23 cellular contexts compared by ENCODE assay signal in genomic region chr20:38219006-38219950, GRCh38. TPM values are rescaled to one million over a fixed set of nuclear protein-coding genes. Genes with fewer than 3 reads are reported as not detected.
"Had no signal": no experiment of that assay in that cellular context is flagged by ENCODE, and none has a peak within 500 bp of the region (broad histone marks: within the 10 kb centered on the region; RNA-seq: fewer than 3 reads in every experiment).

No MANE protein-coding gene starts in this region.

- H3K4me3 Mint-ChIP-seq: activated CD4-positive, alpha-beta T cell treated with anti-CD3 and anti-CD28 coated beads, Interleukin-2, amount 10 ng/mL, durations not matched to agents 7 days and 5 days; activated naive CD8-positive, alpha-beta T cell treated with anti-CD3 and anti-CD28 coated beads for 36 hours; activated T-helper 1 cell treated with anti-CD3 and anti-CD28 coated beads, Interleukin-12 subunit alpha, Interleukin-12 subunit beta, Interleukin-2, Interleukin-4 antibody, amounts not matched to agents 30 ng/mL and 10 ng/mL and 1 ng/mL, durations not matched to agents 14 hours and 24 hours and 36 hours; brain; nephron; stimulated activated naive B cell treated with anti-CD40 and anti-IgM and Interleukin-4, amounts not matched to agents 10 μg/mL and 1 μg/mL and 100 μg/mL, for 72 hours; type B pancreatic cell had no signal

- H3K27ac Mint-ChIP-seq: activated CD4-positive, alpha-beta T cell treated with anti-CD3 and anti-CD28 coated beads, Interleukin-2, amount 10 ng/mL, durations not matched to agents 7 days and 5 days; activated naive CD8-positive, alpha-beta T cell treated with anti-CD3 and anti-CD28 coated beads for 36 hours; activated T-helper 1 cell treated with anti-CD3 and anti-CD28 coated beads, Interleukin-12 subunit alpha, Interleukin-12 subunit beta, Interleukin-2, Interleukin-4 antibody, amounts not matched to agents 30 ng/mL and 10 ng/mL and 1 ng/mL, durations not matched to agents 14 hours and 24 hours and 36 hours; stimulated activated naive B cell treated with anti-CD40 and anti-IgM and Interleukin-4, amounts not matched to agents 10 μg/mL and 1 μg/mL and 100 μg/mL, for 72 hours; type B pancreatic cell had no signal

- H3K9me3 ChIP-seq: esophagus squamous epithelium had no signal

- ATAC-seq: left ventricle myocardium superior; stimulated activated naive B cell treated with anti-CD40 and anti-IgM and Interleukin-4, amounts not matched to agents 10 μg/mL and 1 μg/mL and 100 μg/mL, for 72 hours had no signal

- DNase-seq: activated CD4-positive, alpha-beta T cell treated with anti-CD3 and anti-CD28 coated beads, Interleukin-2, amount 10 ng/mL, durations not matched to agents 7 days and 5 days; activated CD4-positive, CD25-positive, alpha-beta regulatory T cell; activated naive CD8-positive, alpha-beta T cell treated with anti-CD3 and anti-CD28 coated beads for 36 hours; amygdala; effector CD8-positive, alpha-beta T cell; esophagus squamous epithelium; foreskin fibroblast; kidney glomerular epithelial cell; left ventricle myocardium superior; mesendoderm; occipital lobe; stimulated activated CD4-positive, alpha-beta T cell treated with anti-CD3 and anti-CD28 coated beads, Interleukin-15, amount 100 ng/mL, for 24 hours; stimulated activated CD4-positive, alpha-beta T cell treated with anti-CD3 and anti-CD28 coated beads, Interleukin-4, amount 100 ng/mL, for 1 hour; stimulated activated naive B cell treated with anti-CD40 and anti-IgM and Interleukin-4, amounts not matched to agents 10 μg/mL and 1 μg/mL and 100 μg/mL, for 72 hours; SW 1271 had no signal

- H3K36me3 Mint-ChIP-seq: activated naive CD8-positive, alpha-beta T cell treated with anti-CD3 and anti-CD28 coated beads for 36 hours; brain; stimulated activated naive B cell treated with anti-CD40 and anti-IgM and Interleukin-4, amounts not matched to agents 10 μg/mL and 1 μg/mL and 100 μg/mL, for 72 hours; type B pancreatic cell had no signal

- H3K9me3 Mint-ChIP-seq: activated CD4-positive, alpha-beta T cell treated with anti-CD3 and anti-CD28 coated beads, Interleukin-2, amount 10 ng/mL, durations not matched to agents 7 days and 5 days; activated naive CD8-positive, alpha-beta T cell treated with anti-CD3 and anti-CD28 coated beads for 36 hours; activated T-helper 1 cell treated with anti-CD3 and anti-CD28 coated beads, Interleukin-12 subunit alpha, Interleukin-12 subunit beta, Interleukin-2, Interleukin-4 antibody, amounts not matched to agents 30 ng/mL and 10 ng/mL and 1 ng/mL, durations not matched to agents 14 hours and 24 hours and 36 hours; brain; nephron; stimulated activated naive B cell treated with anti-CD40 and anti-IgM and Interleukin-4, amounts not matched to agents 10 μg/mL and 1 μg/mL and 100 μg/mL, for 72 hours; type B pancreatic cell had no signal

- H3K4me3 ChIP-seq: esophagus squamous epithelium had no signal

- H3K27me3 ChIP-seq: esophagus squamous epithelium had no signal

- H3K36me3 ChIP-seq: esophagus squamous epithelium had no signal

- H3K27ac ChIP-seq: esophagus squamous epithelium had no signal

- FAIRE-seq: endothelial cell of umbilical vein, TTC549 had no signal

RNA-seq across cellular contexts. Expression of gene KIAA1755, which starts 41.3 kb away (rescaled TPM):
- total RNA-seq: activated CD4-positive, alpha-beta T cell treated with anti-CD3 and anti-CD28 coated beads, Interleukin-2, amount 10 ng/mL, durations not matched to agents 7 days and 5 days; activated CD8-positive, alpha-beta memory T cell treated with anti-CD3 and anti-CD28 coated beads for 36 hours; activated naive CD8-positive, alpha-beta T cell treated with anti-CD3 and anti-CD28 coated beads for 36 hours; activated T-helper 1 cell treated with anti-CD3 and anti-CD28 coated beads, Interleukin-12 subunit alpha, Interleukin-12 subunit beta, Interleukin-2, Interleukin-4 antibody, amounts not matched to agents 30 ng/mL and 10 ng/mL and 1 ng/mL, durations not matched to agents 14 hours and 24 hours and 36 hours; T-helper 2 cell treated with Interferon-gamma antibody and Interleukin-4, amounts not matched to agents 100 ng/mL and 5 ng/mL, for 36 hours had no signal

RNA-seq across cellular contexts. Expression of gene TGM2, which starts 54.2 kb away (rescaled TPM):
- total RNA-seq: activated CD8-positive, alpha-beta memory T cell treated with anti-CD3 and anti-CD28 coated beads for 36 hours; activated naive CD8-positive, alpha-beta T cell treated with anti-CD3 and anti-CD28 coated beads for 36 hours; activated T-helper 1 cell treated with anti-CD3 and anti-CD28 coated beads, Interleukin-12 subunit alpha, Interleukin-12 subunit beta, Interleukin-2, Interleukin-4 antibody, amounts not matched to agents 30 ng/mL and 10 ng/mL and 1 ng/mL, durations not matched to agents 14 hours and 24 hours and 36 hours had no signal
